19 cellular contexts compared by ENCODE assay signal in the genomic region with DNA sequence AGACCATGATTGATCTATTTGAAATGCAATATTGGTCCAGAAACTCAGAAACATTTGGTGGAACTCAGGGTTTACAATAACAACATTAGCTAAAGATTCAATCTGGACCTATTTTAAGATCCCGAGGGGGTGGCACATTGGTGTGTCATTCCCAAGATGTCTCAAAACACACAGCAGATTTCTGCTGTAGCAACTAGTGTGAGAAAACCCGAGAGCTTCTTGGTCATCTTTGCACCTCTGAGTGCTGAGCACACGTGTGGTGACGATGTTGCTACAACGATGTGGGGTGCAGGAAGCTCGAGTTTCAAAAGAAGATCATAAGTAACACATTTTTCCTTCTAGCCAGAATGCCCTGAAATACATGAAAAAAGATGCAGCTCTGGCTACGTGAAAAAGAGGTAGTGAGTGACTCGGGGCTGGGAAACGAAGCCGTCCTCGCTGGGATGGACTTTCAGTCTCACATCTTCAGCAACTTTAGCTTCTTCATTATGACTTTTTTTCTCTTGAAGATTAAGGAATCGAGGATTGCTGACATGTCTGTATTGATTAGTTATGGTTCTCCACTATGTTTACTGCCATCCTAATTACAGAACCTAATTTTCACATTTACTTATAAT.
"Had no signal": no experiment of that assay in that cellular context is flagged by ENCODE, and none has a peak within 500 bp of the region (broad histone marks: within the 10 kb centered on the region; RNA-seq: fewer than 3 reads in every experiment).

No MANE protein-coding gene starts in this region.

- ATAC-seq: activated naive CD4-positive, alpha-beta T cell treated with anti-CD3 and anti-CD28 coated beads, Interleukin-2, amount 50 U/mL, for 72 hours; activated T-cell treated with anti-CD3 and anti-CD28 coated beads, Interleukin-2, amount 50 U/mL, for 4 hours; body of pancreas; naive thymus-derived CD8-positive, alpha-beta T cell; stimulated activated memory B cell treated with anti-CD40 and anti-IgM and Interleukin-4, amounts not matched to agents 10 μg/mL and 1 μg/mL and 100 μg/mL, for 72 hours had no signal

- H3K4me1 ChIP-seq: body of pancreas had no signal

- H3K4me3 ChIP-seq: body of pancreas, esophagus squamous epithelium, tibial artery had no signal

- H3K9me3 ChIP-seq: body of pancreas, esophagus squamous epithelium, tibial artery had no signal

- DNase-seq: activated CD4-positive, alpha-beta T cell treated with anti-CD3 and anti-CD28 coated beads for 1 hour; activated CD4-positive, alpha-beta T cell treated with anti-CD3 and anti-CD28 coated beads, Interleukin-2, amount 50 U/mL, for 4 hours; activated effector memory CD4-positive, alpha-beta T cell treated with Interleukin-2 at 50 U/mL for 16 hours; activated T-cell treated with anti-CD3 and anti-CD28 coated beads, Interleukin-2, amount 50 U/mL, for 4 hours; body of pancreas; central memory CD4-positive, alpha-beta T cell; cortex of kidney; effector CD8-positive, alpha-beta T cell; esophagus squamous epithelium; foreskin melanocyte; mesenchymal stem cell; naive thymus-derived CD8-positive, alpha-beta T cell; posterior cingulate gyrus; stimulated activated CD4-positive, alpha-beta T cell treated with anti-CD3 and anti-CD28 coated beads, Interleukin-2, amount 100 ng/mL, for 48 hours; T1000; tibial artery had no signal

- H3K27me3 ChIP-seq: body of pancreas, esophagus squamous epithelium, tibial artery had no signal

- H3K27ac ChIP-seq: body of pancreas, tibial artery, VCaP had no signal

- H3K36me3 ChIP-seq: esophagus squamous epithelium, tibial artery had no signal
